Comparison of ENCODE assay signal across 8 cellular contexts in genomic region chr15:63833246-63833696, GRCh38. TPM values are rescaled to one million over a fixed set of nuclear protein-coding genes. Genes with fewer than 3 reads are reported as not detected.
A peak's percentile ranks its signal among the peaks of the same experiment; 100 is the strongest.
DNase-seq lines count a peak whose midpoint lies in the region; ATAC-seq and TF ChIP-seq lines count a peak whose summit lies in the region.

No MANE protein-coding gene starts in this region.

- H3K4me1 Mint-ChIP-seq in CD4-positive, CD25-positive, alpha-beta regulatory T cell = peaks cover 29 to 58% (median 48%) of the 10 kb centered on the region in 4 donors
- H3K4me1 Mint-ChIP-seq in stimulated activated memory B cell treated with anti-CD40 and anti-IgM and Interleukin-4, amounts not matched to agents 10 μg/mL and 1 μg/mL and 100 μg/mL, for 72 hours = peaks cover 48% of the 10 kb centered on the region

- TF ChIP-seq CTCF in dorsolateral prefrontal cortex (IDR thresholded peaks at IDR 0.05 in 54 of 56, conservative IDR thresholded peaks at IDR 0.05 in 2 of 56; ENCODE audit: low read depth in 1 of 56, partially characterized antibody in 56 of 56) = no peak
- TF ChIP-seq CTCF in lung (IDR thresholded peaks at IDR 0.05; ENCODE audit: control extremely low read depth, extremely low read depth) = no peak

- H3K36me3 Mint-ChIP-seq in CD4-positive, CD25-positive, alpha-beta regulatory T cell = no peaks in the 10 kb centered on the region
- H3K36me3 Mint-ChIP-seq in stimulated activated memory B cell treated with anti-CD40 and anti-IgM and Interleukin-4, amounts not matched to agents 10 μg/mL and 1 μg/mL and 100 μg/mL, for 72 hours = peaks cover 13% of the 10 kb centered on the region

- no peaks in the 10 kb centered on the region for H3K36me3 ChIP-seq in CD4-positive, CD25-positive, alpha-beta regulatory T cell (ENCODE audit: control insufficient read depth, insufficient read depth, low read length)
- no peaks in the 10 kb centered on the region for H3K36me3 ChIP-seq in lung (ENCODE audit: control insufficient read depth in 2 of 2, insufficient read depth in 2 of 2, low read length in 2 of 2)

- ATAC-seq in CD4-positive, CD25-positive, alpha-beta regulatory T cell (ENCODE audit: low read depth in 2 of 2) = peak; percentile 47 to 50
- ATAC-seq in GM21367 (IDR thresholded peaks at IDR 0.05; ENCODE audit: unreplicated experiment) (peak; percentile 28), lung (ENCODE audit: insufficient read depth, low FRiP score) (peak; percentile 70)
- peak; percentile 74 for ATAC-seq in stimulated activated memory B cell treated with anti-CD40 and anti-IgM and Interleukin-4, amounts not matched to agents 10 μg/mL and 1 μg/mL and 100 μg/mL, for 72 hours

- peak overlapping the region; percentile 90 for H3K27ac ChIP-seq in CD4-positive, CD25-positive, alpha-beta regulatory T cell (ENCODE audit: insufficient read depth, low read length, poor library complexity, severe bottlenecking)
- H3K27ac ChIP-seq in dorsolateral prefrontal cortex = peak overlapping the region; percentile 28 to 97 (median 92)
- H3K27ac ChIP-seq in lung (ENCODE audit: low read depth in 1 of 2, low read length in 1 of 2) = peak overlapping the region; percentile 93 to 95

- 0% methylated on average over 27 to 45 of the region's 45 CpGs for WGBS in lung, 2 donors

- peaks cover 0 to 1% (median 0%) of the 10 kb centered on the region in 7 donors for H3K9me3 Mint-ChIP-seq in CD4-positive, CD25-positive, alpha-beta regulatory T cell
- H3K9me3 Mint-ChIP-seq in stimulated activated memory B cell treated with anti-CD40 and anti-IgM and Interleukin-4, amounts not matched to agents 10 μg/mL and 1 μg/mL and 100 μg/mL, for 72 hours = no peaks in the 10 kb centered on the region

- intact Hi-C loops in dorsolateral prefrontal cortex (cut with DNase I) = loop anchor here (5.0 to 10.0 kb wide), 3 partner anchors 78 to 221 kb away; partner anchors contain the start of gene DAPK2 (in 1 of the 2)

- H3K4me1 ChIP-seq in CD4-positive, CD25-positive, alpha-beta regulatory T cell (ENCODE audit: control insufficient read depth, insufficient read depth, low read length, poor library complexity, severe bottlenecking) = peaks cover 46% of the 10 kb centered on the region
- peaks cover 5 to 9% of the 10 kb centered on the region in 2 donors for H3K4me1 ChIP-seq in lung (ENCODE audit: control insufficient read depth in 2 of 2, insufficient read depth in 2 of 2, low read length in 2 of 2)

- peak; percentile 16 to 41 (median 28) for DNase-seq in CD4-positive, CD25-positive, alpha-beta regulatory T cell
- peak; percentile 7 for DNase-seq in HT1080 (ENCODE audit: low read depth)
- DNase-seq in activated CD4-positive, alpha-beta T cell treated with anti-CD3 and anti-CD28 coated beads for 1 hour = peak; percentile 12
- peak in 5 of 10 donors; percentile 3 to 61 (median 32) for DNase-seq in dorsolateral prefrontal cortex
- DNase-seq in lung (ENCODE audit: low spot score) = peak; percentile 31
- no peak for DNase-seq in KG1 (lab: John Stamatoyannopoulos, UW)

- H3K27me3 Mint-ChIP-seq in CD4-positive, CD25-positive, alpha-beta regulatory T cell = peaks cover 15% of the 10 kb centered on the region
- H3K27me3 Mint-ChIP-seq in stimulated activated memory B cell treated with anti-CD40 and anti-IgM and Interleukin-4, amounts not matched to agents 10 μg/mL and 1 μg/mL and 100 μg/mL, for 72 hours = no peaks in the 10 kb centered on the region

- no peaks in the 10 kb centered on the region for H3K27me3 ChIP-seq in CD4-positive, CD25-positive, alpha-beta regulatory T cell (ENCODE audit: control insufficient read depth, insufficient read depth, low read length)
- no peaks in the 10 kb centered on the region for H3K27me3 ChIP-seq in dorsolateral prefrontal cortex
- H3K27me3 ChIP-seq in lung (ENCODE audit: control insufficient read depth, insufficient read depth) = no peaks in the 10 kb centered on the region

- H3K4me3 Mint-ChIP-seq in CD4-positive, CD25-positive, alpha-beta regulatory T cell = peak overlapping the region; percentile 98 to 100 (median 98)
- peak overlapping the region; percentile 83 for H3K4me3 Mint-ChIP-seq in stimulated activated memory B cell treated with anti-CD40 and anti-IgM and Interleukin-4, amounts not matched to agents 10 μg/mL and 1 μg/mL and 100 μg/mL, for 72 hours

- peak overlapping the region; percentile 94 for H3K4me3 ChIP-seq in CD4-positive, CD25-positive, alpha-beta regulatory T cell (ENCODE audit: low read depth, low read length)
- H3K4me3 ChIP-seq in dorsolateral prefrontal cortex (peak overlapping the region; percentile 54 to 98 (median 90)), lung (peak overlapping the region; percentile 76)

- peak overlapping the region; percentile 89 to 97 (median 95) for H3K27ac Mint-ChIP-seq in CD4-positive, CD25-positive, alpha-beta regulatory T cell
- H3K27ac Mint-ChIP-seq in stimulated activated memory B cell treated with anti-CD40 and anti-IgM and Interleukin-4, amounts not matched to agents 10 μg/mL and 1 μg/mL and 100 μg/mL, for 72 hours = peak overlapping the region; percentile 92

- no peaks in the 10 kb centered on the region for H3K9me3 ChIP-seq in CD4-positive, CD25-positive, alpha-beta regulatory T cell (ENCODE audit: control insufficient read depth in 2 of 2, low read length in 2 of 2)
- no peaks in the 10 kb centered on the region for H3K9me3 ChIP-seq in lung (ENCODE audit: control insufficient read depth in 2 of 2, insufficient read depth in 1 of 2, low read length in 1 of 2)

RNA-seq across cellular contexts. Expression of gene HERC1, which starts 0.5 kb away (rescaled TPM):
- 297 TPM for total RNA-seq in CD4-positive, CD25-positive, alpha-beta regulatory T cell
- 10 to 100 TPM; 22.7 to 29.2 (median 26.4) TPM for polyA plus RNA-seq in CD4-positive, CD25-positive, alpha-beta regulatory T cell
- 36.8 and 39.0 TPM in 2 replicates for total RNA-seq in HT1080 (2014; rRNA removed; shearing (Covaris generic))
- polyA plus RNA-seq in HT1080 (2015; cell fraction: cytosol; rRNA removed) = 7.0 and 13.8 TPM in 2 replicates
- polyA plus RNA-seq in HT1080 (2015; cell fraction: nucleus; rRNA removed) = 59.3 and 61.5 TPM in 2 replicates
- total RNA-seq in dorsolateral prefrontal cortex = 100 to 1,000 TPM; 183 to 324 (median 251) TPM
- total RNA-seq in lung = 100 to 1,000 TPM in 1 of 2 donors, 10 to 100 TPM in 1; 82.0 to 181 TPM
- 10 to 100 TPM; 16.0 to 35.8 TPM for polyA plus RNA-seq in lung
